In the genomic region with DNA sequence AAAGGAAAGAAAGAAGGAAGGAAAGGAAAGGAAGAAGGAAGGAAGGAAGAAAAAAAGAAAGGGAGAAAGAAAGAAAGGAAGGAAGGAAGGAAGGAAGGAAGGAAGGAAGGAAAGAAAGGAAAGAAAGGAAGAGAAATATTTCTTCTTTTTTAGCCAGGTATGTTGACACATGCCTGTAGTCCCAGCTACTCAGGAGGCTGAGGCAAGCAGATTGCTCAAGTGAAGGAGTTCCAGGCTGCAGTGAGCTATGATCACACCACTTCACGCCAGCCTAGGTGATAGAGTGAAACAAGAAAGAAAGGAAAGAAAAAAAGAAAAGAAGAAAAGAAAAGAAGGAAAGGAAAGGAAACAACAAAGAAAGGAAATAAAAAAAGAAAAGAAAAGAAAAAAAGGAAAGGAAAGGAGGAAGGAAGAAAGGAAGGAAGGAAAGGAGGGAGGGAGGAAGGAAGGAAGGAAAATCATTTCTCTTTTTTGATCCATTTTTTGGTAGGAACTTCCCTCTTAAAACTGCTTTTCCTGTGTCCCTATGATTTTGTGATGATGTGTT, we compare ENCODE assay signal across 27 cellular contexts. TPM values are rescaled to one million over a fixed set of nuclear protein-coding genes. Genes with fewer than 3 reads are reported as not detected.
DNase-seq lines count a peak whose midpoint lies in the region; ATAC-seq, FAIRE-seq and TF ChIP-seq lines count a peak whose summit lies in the region.
"Had no signal": no experiment of that assay in that cellular context is flagged by ENCODE, and none has a peak within 500 bp of the region (broad histone marks: within the 10 kb centered on the region; RNA-seq: fewer than 3 reads in every experiment).

No MANE protein-coding gene starts in this region.

- no peak overlapping the region for H2BK20ac ChIP-seq in H9 (ENCODE audit: low read depth, low read length, poor library complexity, severe bottlenecking)

- no peaks in the 10 kb centered on the region for H3K79me2 ChIP-seq in HepG2 (ENCODE audit: insufficient read depth, low read length)
- no peaks in the 10 kb centered on the region for H3K79me2 ChIP-seq in H9 (ENCODE audit: insufficient read depth, low read length)
- no peaks in the 10 kb centered on the region for H3K79me2 ChIP-seq in K562 (ENCODE audit: control insufficient read depth, insufficient read depth, low read length)
- H3K79me2 ChIP-seq in Karpas-422 (ENCODE audit: low read length): no peaks in the 10 kb centered on the region

- peaks cover 6 to 7% of the 10 kb centered on the region in 2 experiments for H3K4me1 Mint-ChIP-seq in H9
- H3K4me1 Mint-ChIP-seq in neural crest cell: no peaks in the 10 kb centered on the region
- H3K4me1 Mint-ChIP-seq: CD4-positive, alpha-beta memory T cell; CD8-positive, alpha-beta memory T cell had no signal

- H4K91ac ChIP-seq in H9 (ENCODE audit: insufficient read length, low read depth, low read length): no peak overlapping the region

- CTCF ChIA-PET in HepG2 (lab: Yijun Ruan, JAX; ENCODE audit: low intra/inter-chr PET ratio, low total read pairs): no interaction called here
- CTCF ChIA-PET in K562 (lab: Yijun Ruan, JAX; ENCODE audit: low intra/inter-chr PET ratio): no interaction called here

- H3K56ac ChIP-seq in H9 (ENCODE audit: insufficient read length, low read depth, low read length): no peak overlapping the region

- H3K23ac ChIP-seq in H9 (ENCODE audit: insufficient read length, low read depth, low read length): no peak overlapping the region

- WGBS in HepG2 (ENCODE audit: low lambda C conversion rate): 85% methylated on average over 1 of the region's 1 CpG
- 75% methylated on average over 1 of the region's 1 CpG for WGBS in right lobe of liver (ENCODE audit: insufficient coverage, low coverage, low lambda C conversion rate, missing lambda C conversion rate)
- no CpG with 5 or more reads among the region's 1 CpG for WGBS in H9 (ENCODE audit: extremely low coverage, insufficient read length, low lambda C conversion rate)
- WGBS in K562 (ENCODE audit: insufficient coverage, low coverage, missing lambda C conversion rate): 18% methylated on average over 1 of the region's 1 CpG

- FAIRE-seq in HepG2 (lab: Jason Lieb, UNC): no peak
- FAIRE-seq in K562 (lab: Jason Lieb, UNC): no peak
- FAIRE-seq: A204.1, GM12891, GM19239 had no signal

- H4K5ac ChIP-seq in H9 (ENCODE audit: insufficient read length, low read depth, low read length): no peak overlapping the region

- peaks cover 8 to 9% of the 10 kb centered on the region in 2 experiments; a peak in 4 of 5 replicates for H3K9me3 Mint-ChIP-seq in H9
- H3K9me3 Mint-ChIP-seq in neural crest cell: peaks cover 9% of the 10 kb centered on the region

- no peak overlapping the region for H2AK5ac ChIP-seq in H9 (ENCODE audit: insufficient read length, low read length)

- H3K27ac Mint-ChIP-seq in H9: peak overlapping the region; percentile 18 to 81 (median 57); a peak in 3 of 7 replicates
- H3K27ac Mint-ChIP-seq in neural crest cell (ENCODE audit: unreplicated experiment): no peak overlapping the region
- H3K27ac Mint-ChIP-seq: CD14-positive monocyte; CD4-positive, alpha-beta memory T cell; CD4-positive, CD25-positive, alpha-beta regulatory T cell; CD8-positive, alpha-beta memory T cell had no signal

- H3K27me3 ChIP-seq in HepG2 (ENCODE audit: control insufficient read depth in 1 of 2, insufficient read depth in 2 of 2, low read length in 2 of 2) (no peaks in the 10 kb centered on the region), right lobe of liver (no peaks in the 10 kb centered on the region), H9 (ENCODE audit: insufficient read depth, low read length) (no peaks in the 10 kb centered on the region), K562 (ENCODE audit: control insufficient read depth in 2 of 2, insufficient read depth in 2 of 2, low read length in 2 of 2) (0 out of 5 replicates have a peak, but pooled peaks cover 0 to 2% of the 10 kb centered on the region in 2 experiments), Karpas-422 (ENCODE audit: low read length) (no peaks in the 10 kb centered on the region)
- H3K27me3 ChIP-seq: BE2C, BLaER1 had no signal

- no peak overlapping the region for H2BK120ac ChIP-seq in H9 (ENCODE audit: low read depth, low read length, poor library complexity, severe bottlenecking)

- no peak for TF ChIP-seq EP300 in HepG2 (IDR thresholded peaks at IDR 0.05; ENCODE audit: low read depth in 2 of 2, low read length in 2 of 2)
- TF ChIP-seq EP300 in HepG2 (CRISPR knock-in tag; IDR thresholded peaks at IDR 0.05; ENCODE audit: borderline replicate concordance): no peak
- TF ChIP-seq EP300 in K562 (IDR thresholded peaks at IDR 0.05; ENCODE audit: low read length): no peak

- POLR2A ChIA-PET in HepG2 (lab: Yijun Ruan, JAX) (no interaction called here), K562 (lab: Yijun Ruan, JAX) (interaction anchor here (2.2 kb wide), 1 partner anchor 11 kb away, joined by 6 read pairs; no protein-coding TSS in a partner anchor)

- H3K9me3 ChIP-seq in HepG2 (ENCODE audit: low read length) (no peaks in the 10 kb centered on the region), right lobe of liver (no peaks in the 10 kb centered on the region), H9 (ENCODE audit: control insufficient read depth, low read depth, low read length) (no peaks in the 10 kb centered on the region), K562 (replicated peaks; ENCODE audit: control insufficient read depth, insufficient read depth, low read depth, low read length) (no peaks in the 10 kb centered on the region), Karpas-422 (ENCODE audit: low read length) (no peaks in the 10 kb centered on the region)
- H3K9me3 ChIP-seq: BE2C had no signal

- H3K4me2 ChIP-seq in HepG2 (ENCODE audit: low read depth, low read length) (no peak overlapping the region), H9 (ENCODE audit: insufficient read depth, insufficient read length, low read length) (no peak overlapping the region), K562 (ENCODE audit: insufficient read depth, low read length) (no peak overlapping the region), Karpas-422 (ENCODE audit: low read depth, low read length, poor library complexity, severe bottlenecking) (no peak overlapping the region)
- H3K4me2 ChIP-seq: BLaER1 had no signal

- no peaks in the 10 kb centered on the region for H3K36me3 ChIP-seq in HepG2 (replicated peaks in 1 of 2; ENCODE audit: control insufficient read depth in 1 of 2, insufficient read depth in 2 of 2, low read length in 2 of 2)
- no peaks in the 10 kb centered on the region for H3K36me3 ChIP-seq in right lobe of liver
- H3K36me3 ChIP-seq in K562 (ENCODE audit: control insufficient read depth, insufficient read depth, low read length): no peaks in the 10 kb centered on the region
- no peaks in the 10 kb centered on the region for H3K36me3 ChIP-seq in Karpas-422 (ENCODE audit: insufficient read depth, low read length)
- H3K36me3 ChIP-seq: BE2C, BLaER1 had no signal

- in situ Hi-C loops in HepG2 (cut with HindIII; ENCODE audit: extremely low pct_ligation_motif_present, low pct_unique_long_range_greater_than_20kb): no loop called here
- in situ Hi-C loops in K562 (cut with MboI): no loop called here

- intact Hi-C loops in HepG2 (cut with micrococcal nuclease; ENCODE audit: unreplicated experiment): no loop called here
- intact Hi-C loops in right lobe of liver (cut with DNase I): no loop called here
- intact Hi-C loops in K562 (cut with micrococcal nuclease): no loop called here

- H3K4me3 ChIP-seq in HepG2 (replicated peaks in 1 of 3; ENCODE audit: insufficient read depth in 1 of 3, low read depth in 2 of 3, low read length in 3 of 3): no peak overlapping the region
- no peak overlapping the region for H3K4me3 ChIP-seq in right lobe of liver
- H3K4me3 ChIP-seq in K562: no peak overlapping the region
- H3K4me3 ChIP-seq in Karpas-422 (ENCODE audit: low read length): no peak overlapping the region
- H3K4me3 ChIP-seq: BLaER1 had no signal

- H4K8ac ChIP-seq in H9 (replicated peaks; ENCODE audit: insufficient read length, low read depth, low read length): no peak overlapping the region

- H3K9me1 ChIP-seq in K562 (ENCODE audit: control insufficient read depth, insufficient read depth, low read length): no peaks in the 10 kb centered on the region

- no peak overlapping the region for H2BK12ac ChIP-seq in H9 (ENCODE audit: insufficient read length, low read depth, low read length)

- H2BK15ac ChIP-seq in H9 (ENCODE audit: low read depth, low read length): no peak overlapping the region

- H4K20me1 ChIP-seq in HepG2 (ENCODE audit: insufficient read depth, low read length) (no peaks in the 10 kb centered on the region), H9 (ENCODE audit: control insufficient read depth, insufficient read depth, insufficient read length) (no peaks in the 10 kb centered on the region), K562 (replicated peaks; ENCODE audit: control insufficient read depth, insufficient read depth, low read length) (no peaks in the 10 kb centered on the region), Karpas-422 (ENCODE audit: insufficient read depth, low read depth, low read length) (no peaks in the 10 kb centered on the region)
- H4K20me1 ChIP-seq: BLaER1 had no signal

- DNase-seq in HepG2 (ENCODE audit: low spot score) (no peak), right lobe of liver (no peak), H9 (no peak), K562 (ENCODE audit: extremely low read depth in 1 of 4, low spot score in 3 of 4) (no peak), neural crest cell (ENCODE audit: low read depth, low spot score) (no peak), midbrain (lab: John Stamatoyannopoulos, UW) (no peak), Karpas-422 (no peak)
- DNase-seq in activated T-cell treated with anti-CD3 and anti-CD28 coated beads, Interleukin-2, amount 50 U/mL, for 1 hour: no peak
- DNase-seq: 8988T; BE2C; C1 segment of cervical spinal cord; CD4-positive, alpha-beta memory T cell; CD4-positive, CD25-positive, alpha-beta regulatory T cell; CD8-positive, alpha-beta memory T cell; COR-L47; DMS 273 treated with DMSO at 0.1 percent for 48 hours; DMS153; DMS53; DMS79; DND-41; EL; GDM1 had no signal

- H2AFZ ChIP-seq in HepG2 (ENCODE audit: low read length) (no peak overlapping the region), H9 (ENCODE audit: low read length) (no peak overlapping the region), K562 (ENCODE audit: low read depth, low read length) (no peak overlapping the region), Karpas-422 (ENCODE audit: low read length) (no peak overlapping the region)

- TF ChIP-seq POLR2A in HepG2 (IDR thresholded peaks at IDR 0.05; ENCODE audit: insufficient read depth in 1 of 2, low read depth in 2 of 2, low read length in 2 of 2) (no peak), right lobe of liver (IDR thresholded peaks at IDR 0.05) (no peak), K562 (conservative IDR thresholded peaks at IDR 0.05) (no peak)

- H3K36me3 Mint-ChIP-seq in H9 (ENCODE audit: insufficient read depth in 1 of 3, low read depth in 3 of 3) (no peaks in the 10 kb centered on the region), neural crest cell (ENCODE audit: low read depth) (no peaks in the 10 kb centered on the region)
- H3K36me3 Mint-ChIP-seq: CD14-positive monocyte; CD4-positive, alpha-beta memory T cell; CD4-positive, CD25-positive, alpha-beta regulatory T cell had no signal

- no peak for ATAC-seq in HepG2
- ATAC-seq in right lobe of liver: no peak
- no peak for ATAC-seq in K562

- H3K27ac ChIP-seq in HepG2 (ENCODE audit: extremely low read length, insufficient read depth, low read length): no peak overlapping the region
- no peak overlapping the region for H3K27ac ChIP-seq in right lobe of liver
- H3K27ac ChIP-seq in H9 (ENCODE audit: insufficient read length, low read depth, low read length): no peak overlapping the region
- no peak overlapping the region for H3K27ac ChIP-seq in K562 (ENCODE audit: extremely low read depth, low read depth, low read length)
- H3K27ac ChIP-seq in Karpas-422 (ENCODE audit: low read length): no peak overlapping the region
- H3K27ac ChIP-seq: BLaER1 had no signal

- H3K4ac ChIP-seq in H9 (ENCODE audit: low read depth, low read length): no peak overlapping the region

- H3K9ac ChIP-seq in HepG2 (ENCODE audit: insufficient read depth, low read depth, low read length) (no peak overlapping the region), H9 (ENCODE audit: extremely low read depth, insufficient read length, low read length) (no peak overlapping the region), K562 (ENCODE audit: insufficient read depth in 1 of 2, low read depth in 2 of 2, low read length in 2 of 2) (no peak overlapping the region), Karpas-422 (ENCODE audit: low read length) (no peak overlapping the region)
- H3K9ac ChIP-seq: BLaER1 had no signal

- no peak overlapping the region for H2BK5ac ChIP-seq in H9 (ENCODE audit: insufficient read length, low read length)

- no peak for TF ChIP-seq CTCF in HepG2 (CRISPR knock-in tag; IDR thresholded peaks at IDR 0.05)
- no peak for TF ChIP-seq CTCF in right lobe of liver (IDR thresholded peaks at IDR 0.05)
- TF ChIP-seq CTCF in H9 (conservative IDR thresholded peaks at IDR 0.05): no peak
- TF ChIP-seq CTCF in K562 (IDR thresholded peaks at IDR 0.05 in 2 of 3, conservative IDR thresholded peaks at IDR 0.05 in 1 of 3; ENCODE audit: insufficient read depth in 2 of 3, low read depth in 1 of 3, low read length in 3 of 3): no peak
- no peak for TF ChIP-seq CTCF in neural crest cell (conservative IDR thresholded peaks at IDR 0.05)

- H3K4me3 Mint-ChIP-seq in H9 (no peak overlapping the region), neural crest cell (peak overlapping the region; percentile 31)
- H3K4me3 Mint-ChIP-seq: CD14-positive monocyte; CD4-positive, alpha-beta memory T cell; CD8-positive, alpha-beta memory T cell had no signal

- H3K18ac ChIP-seq in H9 (ENCODE audit: insufficient read length, low read depth, low read length): no peak overlapping the region

- no peak overlapping the region for H3K14ac ChIP-seq in H9 (ENCODE audit: insufficient read depth, low read length)

- no peaks in the 10 kb centered on the region for H3K23me2 ChIP-seq in H9 (ENCODE audit: insufficient read length, low read depth, low read length, poor library complexity, severe bottlenecking)

- no peaks in the 10 kb centered on the region for H3K9me2 ChIP-seq in Karpas-422 (replicated peaks; ENCODE audit: insufficient read depth, low read length)

- H3K4me1 ChIP-seq in HepG2 (ENCODE audit: insufficient read depth, low read length) (no peaks in the 10 kb centered on the region), right lobe of liver (no peaks in the 10 kb centered on the region), H9 (ENCODE audit: insufficient read depth, low read length) (no peaks in the 10 kb centered on the region), K562 (replicated peaks in 1 of 2; ENCODE audit: control insufficient read depth in 2 of 2, insufficient read depth in 2 of 2, low read length in 2 of 2) (no peaks in the 10 kb centered on the region), Karpas-422 (ENCODE audit: low read length) (no peaks in the 10 kb centered on the region)
- H3K4me1 ChIP-seq: BE2C had no signal

- H3T11ph ChIP-seq in H9 (ENCODE audit: low read length): no peak overlapping the region

- TF ChIP-seq RAD21 in HepG2 (CRISPR knock-in tag; IDR thresholded peaks at IDR 0.05) (no peak), K562 (CRISPR knock-in tag; conservative IDR thresholded peaks at IDR 0.05 in 1 of 2, IDR thresholded peaks at IDR 0.05 in 1 of 2) (no peak)

- BruUV-seq in HepG2 (replicated peaks; lab: Mats Ljungman, UMichigan) (no TSS peak), K562 (replicated peaks; lab: Mats Ljungman, UMichigan) (no TSS peak)

- peaks cover 11% of the 10 kb centered on the region for H3K27me3 Mint-ChIP-seq in H9 (ENCODE audit: low read depth)
- H3K27me3 Mint-ChIP-seq in neural crest cell (ENCODE audit: low read depth): peaks cover 72% of the 10 kb centered on the region

- no peaks in the 10 kb centered on the region for H3K79me1 ChIP-seq in H9 (ENCODE audit: insufficient read depth, low read depth, low read length, poor library complexity, severe bottlenecking)

RNA-seq across cellular contexts. Expression of a gene that starts 5.8 kb away (rescaled TPM):
- 16.2 and 22.8 TPM in 2 replicates for total RNA-seq in HepG2 (2016; rRNA removed; fragmentation: Illumina TruSeq; extraction: Trizol)
- 26.4 and 28.7 TPM in 2 replicates for total RNA-seq in HepG2 (2016; cell fraction: cytosol; rRNA removed; fragmentation: Illumina TruSeq; extraction: Trizol; ENCODE audit: low read depth)
- total RNA-seq in HepG2 (2016; cell fraction: insoluble cytoplasmic fraction; rRNA removed; fragmentation: Illumina TruSeq; extraction: Trizol): 16.4 and 24.0 TPM in 2 replicates
- total RNA-seq in HepG2 (2016; cell fraction: membrane; rRNA removed; fragmentation: Illumina TruSeq; extraction: Trizol): 14.5 and 14.6 TPM in 2 replicates
- total RNA-seq in HepG2 (2016; cell fraction: nucleus; rRNA removed; fragmentation: Illumina TruSeq; extraction: Trizol): 13.6 and 17.9 TPM in 2 replicates
- 8.5 and 10.0 TPM in 2 replicates for polyA plus RNA-seq in HepG2 (2011; rRNA removed)
- polyA plus RNA-seq in HepG2 (2011; cell fraction: cytosol; rRNA removed): 2.8 and 3.6 TPM in 2 replicates
- 7.3 and 9.6 TPM in 2 replicates for polyA plus RNA-seq in HepG2 (2011; cell fraction: nucleus; rRNA removed)
- 2.9 and 5.4 TPM in 2 replicates for polyA plus RNA-seq in HepG2 (2012)
- polyA plus RNA-seq in HepG2 (2016; cell fraction: cytosol; fragmentation: Illumina TruSeq; extraction: Trizol; ENCODE audit: low read depth): 0.18 and 0.41 TPM in 2 replicates
- 8.4 and 8.8 TPM in 2 replicates for polyA plus RNA-seq in HepG2 (2016; cell fraction: insoluble cytoplasmic fraction; fragmentation: Illumina TruSeq; extraction: Trizol; ENCODE audit: low read depth)
- polyA plus RNA-seq in HepG2 (2016; cell fraction: membrane; fragmentation: Illumina TruSeq; extraction: Trizol; ENCODE audit: low read depth): 1.1 TPM in 2 replicates
- 18.2 and 21.2 TPM in 2 replicates for polyA plus RNA-seq in HepG2 (2016; cell fraction: nucleus; fragmentation: Illumina TruSeq; extraction: Trizol; ENCODE audit: insufficient read depth, low read depth)
- polyA minus RNA-seq in HepG2 (2011; rRNA and poly(A)+ RNA removed; ENCODE audit: low replicate concordance): 11.9 and 27.4 TPM in 2 replicates
- 7.4 and 9.1 TPM in 2 replicates for polyA minus RNA-seq in HepG2 (2011; cell fraction: cytosol; rRNA and poly(A)+ RNA removed)
- polyA minus RNA-seq in HepG2 (2011; cell fraction: nucleus; rRNA and poly(A)+ RNA removed): 18.0 and 22.3 TPM in 2 replicates
- total RNA-seq in right lobe of liver: 10 to 100 TPM in 1 of 6 experiments, 1 to 10 TPM in 5; 6.7 to 10.4 (median 7.6) TPM
- total RNA-seq in H9 (2021): 29.0 and 29.4 TPM in 2 replicates
- total RNA-seq in K562 (2011; cell fraction: chromatin; rRNA removed; ENCODE audit: low replicate concordance): 52.0 and 81.1 TPM in 2 replicates
- 19.8 and 24.6 TPM in 2 replicates for total RNA-seq in K562 (2011; cell fraction: nucleolus; rRNA removed)
- 35.9 and 38.6 TPM in 2 replicates for total RNA-seq in K562 (2011; cell fraction: nucleoplasm; rRNA removed)
- 8.0 and 10.6 TPM in 2 replicates for total RNA-seq in K562 (2014; rRNA removed)
- 23.9 and 25.1 TPM in 2 replicates for total RNA-seq in K562 (2014; rRNA removed; fragmentation: Illumina TruSeq; extraction: Trizol)
- 20.5 and 24.5 TPM in 2 replicates for total RNA-seq in K562 (2015; rRNA removed; fragmentation: Illumina TruSeq; extraction: Trizol)
- total RNA-seq in K562 (2021): 18.6 and 20.3 TPM in 2 replicates
- 25.4 and 27.0 TPM in 2 replicates for polyA plus RNA-seq in K562 (2011; rRNA removed)
- polyA plus RNA-seq in K562 (2011; cell fraction: cytosol; rRNA removed): 6.5 and 12.9 TPM in 2 replicates
- 21.6 and 24.5 TPM in 2 replicates for polyA plus RNA-seq in K562 (2011; cell fraction: nucleus; rRNA removed)
- 7.5 and 8.5 TPM in 2 replicates for polyA plus RNA-seq in K562 (2012)
- 12.2 and 15.8 TPM in 2 replicates for polyA plus RNA-seq in K562 (2014; fragmentation: Illumina TruSeq; extraction: Trizol)
- polyA plus RNA-seq in K562 (2014; fragmentation: Nextera tagmentation; extraction: Ambion mirVana): 10 to 100 TPM in 1 of 2 experiments, 1 to 10 TPM in 1; 8.8 to 14.2 TPM
- polyA plus RNA-seq in K562 (2014; rRNA removed): 7.5 and 8.6 TPM in 2 replicates
- polyA minus RNA-seq in K562 (2011; rRNA and poly(A)+ RNA removed): 63.3 and 94.2 TPM in 2 replicates
- polyA minus RNA-seq in K562 (2011; cell fraction: cytosol; rRNA and poly(A)+ RNA removed): 17.0 and 20.5 TPM in 2 replicates
- 7.1 and 24.3 TPM in 2 replicates for polyA minus RNA-seq in K562 (2011; cell fraction: nucleus; rRNA and poly(A)+ RNA removed)
- 29.3 and 32.2 TPM in 2 replicates for total RNA-seq in neural crest cell
- total RNA-seq in Karpas-422 (2014; rRNA removed; shearing (Covaris generic); ENCODE audit: low replicate concordance): 10.1 and 40.8 TPM in 2 replicates

RNA-seq across cellular contexts. Expression of a gene that starts 41.6 kb away (rescaled TPM):
- total RNA-seq in HepG2 (2016; rRNA removed; fragmentation: Illumina TruSeq; extraction: Trizol): 8.5 and 10.3 TPM in 2 replicates
- 2.2 and 2.5 TPM in 2 replicates for total RNA-seq in HepG2 (2016; cell fraction: cytosol; rRNA removed; fragmentation: Illumina TruSeq; extraction: Trizol; ENCODE audit: low read depth)
- 9.8 TPM in 2 replicates for total RNA-seq in HepG2 (2016; cell fraction: insoluble cytoplasmic fraction; rRNA removed; fragmentation: Illumina TruSeq; extraction: Trizol)
- 5.7 and 6.8 TPM in 2 replicates for total RNA-seq in HepG2 (2016; cell fraction: membrane; rRNA removed; fragmentation: Illumina TruSeq; extraction: Trizol)
- 13.6 and 17.6 TPM in 2 replicates for total RNA-seq in HepG2 (2016; cell fraction: nucleus; rRNA removed; fragmentation: Illumina TruSeq; extraction: Trizol)
- 9.4 and 10.2 TPM in 2 replicates for polyA plus RNA-seq in HepG2 (2011; rRNA removed)
- polyA plus RNA-seq in HepG2 (2011; cell fraction: cytosol; rRNA removed): 2.0 and 2.9 TPM in 2 replicates
- polyA plus RNA-seq in HepG2 (2011; cell fraction: nucleus; rRNA removed): 18.1 and 19.2 TPM in 2 replicates
- 5.6 and 7.6 TPM in 2 replicates for polyA plus RNA-seq in HepG2 (2012)
- polyA plus RNA-seq in HepG2 (2016; cell fraction: cytosol; fragmentation: Illumina TruSeq; extraction: Trizol; ENCODE audit: low read depth): 0.80 and 0.97 TPM in 2 replicates
- 9.6 and 11.3 TPM in 2 replicates for polyA plus RNA-seq in HepG2 (2016; cell fraction: insoluble cytoplasmic fraction; fragmentation: Illumina TruSeq; extraction: Trizol; ENCODE audit: low read depth)
- polyA plus RNA-seq in HepG2 (2016; cell fraction: membrane; fragmentation: Illumina TruSeq; extraction: Trizol; ENCODE audit: low read depth): 2.5 and 2.9 TPM in 2 replicates
- 19.8 and 21.8 TPM in 2 replicates for polyA plus RNA-seq in HepG2 (2016; cell fraction: nucleus; fragmentation: Illumina TruSeq; extraction: Trizol; ENCODE audit: insufficient read depth, low read depth)
- polyA minus RNA-seq in HepG2 (2011; rRNA and poly(A)+ RNA removed; ENCODE audit: low replicate concordance): 23.2 and 29.3 TPM in 2 replicates
- polyA minus RNA-seq in HepG2 (2011; cell fraction: cytosol; rRNA and poly(A)+ RNA removed): 1.6 and 3.4 TPM in 2 replicates
- 33.5 and 37.8 TPM in 2 replicates for polyA minus RNA-seq in HepG2 (2011; cell fraction: nucleus; rRNA and poly(A)+ RNA removed)
- 1 to 10 TPM; 4.6 to 8.0 (median 6.7) TPM for total RNA-seq in right lobe of liver
- total RNA-seq in H9 (2021): 19.4 and 20.3 TPM in 2 replicates
- 68.5 and 124 TPM in 2 replicates for total RNA-seq in K562 (2011; cell fraction: chromatin; rRNA removed; ENCODE audit: low replicate concordance)
- total RNA-seq in K562 (2011; cell fraction: nucleolus; rRNA removed): 42.4 and 49.6 TPM in 2 replicates
- total RNA-seq in K562 (2011; cell fraction: nucleoplasm; rRNA removed): 65.0 and 87.1 TPM in 2 replicates
- 8.9 and 9.0 TPM in 2 replicates for total RNA-seq in K562 (2014; rRNA removed)
- total RNA-seq in K562 (2014; rRNA removed; fragmentation: Illumina TruSeq; extraction: Trizol): 19.7 and 20.8 TPM in 2 replicates
- 15.8 and 18.7 TPM in 2 replicates for total RNA-seq in K562 (2015; rRNA removed; fragmentation: Illumina TruSeq; extraction: Trizol)
- total RNA-seq in K562 (2021): 19.3 and 21.4 TPM in 2 replicates
- polyA plus RNA-seq in K562 (2011; rRNA removed): 19.6 and 22.6 TPM in 2 replicates
- polyA plus RNA-seq in K562 (2011; cell fraction: cytosol; rRNA removed): 6.0 and 11.4 TPM in 2 replicates
- 48.1 and 49.8 TPM in 2 replicates for polyA plus RNA-seq in K562 (2011; cell fraction: nucleus; rRNA removed)
- 13.0 and 15.5 TPM in 2 replicates for polyA plus RNA-seq in K562 (2012)
- polyA plus RNA-seq in K562 (2014; fragmentation: Illumina TruSeq; extraction: Trizol): 16.6 and 21.6 TPM in 2 replicates
- polyA plus RNA-seq in K562 (2014; fragmentation: Nextera tagmentation; extraction: Ambion mirVana): 10 to 100 TPM; 14.6 to 21.9 TPM
- 15.8 TPM in 2 replicates for polyA plus RNA-seq in K562 (2014; rRNA removed)
- polyA minus RNA-seq in K562 (2011; rRNA and poly(A)+ RNA removed): 20.9 and 33.6 TPM in 2 replicates
- 8.9 and 29.3 TPM in 2 replicates for polyA minus RNA-seq in K562 (2011; cell fraction: cytosol; rRNA and poly(A)+ RNA removed)
- polyA minus RNA-seq in K562 (2011; cell fraction: nucleus; rRNA and poly(A)+ RNA removed): 33.1 and 54.0 TPM in 2 replicates
- total RNA-seq in neural crest cell: 19.2 and 23.2 TPM in 2 replicates
- total RNA-seq in Karpas-422 (2014; rRNA removed; shearing (Covaris generic); ENCODE audit: low replicate concordance): 18.9 and 43.5 TPM in 2 replicates
